Comparison of ENCODE assay signal across 8 cellular contexts in the genomic region with DNA sequence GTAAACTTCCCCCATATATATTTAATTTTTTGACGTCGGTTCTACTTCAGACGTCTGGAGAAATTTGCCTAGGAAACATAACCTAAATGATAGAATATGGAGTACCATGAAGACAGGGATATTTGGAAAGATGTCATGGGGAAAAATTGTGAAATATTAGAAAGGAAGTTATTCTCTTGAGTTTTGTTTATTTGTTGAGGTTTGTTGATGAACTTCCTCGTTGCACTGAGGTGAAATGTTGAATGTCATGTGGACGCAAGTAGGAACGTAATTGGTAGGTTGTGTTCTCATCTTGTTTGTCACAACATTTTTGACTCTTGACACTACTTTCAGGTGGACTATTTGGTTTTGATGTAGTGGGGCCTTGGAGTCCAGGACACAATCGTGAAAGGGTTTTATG. TPM values are rescaled to one million over a fixed set of nuclear protein-coding genes. Genes with fewer than 3 reads are reported as not detected.
DNase-seq lines count a peak whose midpoint lies in the region; ATAC-seq and TF ChIP-seq lines count a peak whose summit lies in the region.

No MANE protein-coding gene starts in this region.

- H4K20me1 ChIP-seq in GM23338 (replicated peaks; ENCODE audit: insufficient read depth): no peaks in the 10 kb centered on the region

- no peaks in the 10 kb centered on the region for H3K9me3 Mint-ChIP-seq in GM23338

- H3K27ac ChIP-seq in GM23338 (ENCODE audit: low read depth): no peak overlapping the region
- no peak overlapping the region for H3K27ac ChIP-seq in SJCRH30
- peak overlapping the region; percentile 92 to 94 for H3K27ac ChIP-seq in prostate gland

- peak overlapping the region; percentile 86 for H3K4me2 ChIP-seq in GM23338

- peaks cover 10% of the 10 kb centered on the region; the same call in 1 of the 3 replicates for H3K36me3 Mint-ChIP-seq in GM23338 (ENCODE audit: low read depth)

- 0 out of 2 replicates have a peak, but pooled peaks cover 9% of the 10 kb centered on the region for H3F3A ChIP-seq in GM23338 (replicated peaks; ENCODE audit: low read depth)

- no peaks in the 10 kb centered on the region for H3K9me3 ChIP-seq in SJCRH30 (replicated peaks)
- no peaks in the 10 kb centered on the region for H3K9me3 ChIP-seq in prostate gland

- intact Hi-C loops in prostate gland (cut with DNase I): loop anchor here (5.0 kb wide), 2 partner anchors 70 to 75 kb away; a partner anchor contains a TSS

- no peak for TF ChIP-seq POLR2A in prostate gland (IDR thresholded peaks at IDR 0.05)

- no peak overlapping the region for H3K27ac Mint-ChIP-seq in GM23338

- H3K79me2 ChIP-seq in GM23338 (replicated peaks; ENCODE audit: insufficient read depth): peaks cover 52% of the 10 kb centered on the region

- no peaks in the 10 kb centered on the region for H3K36me3 ChIP-seq in GM23338 (ENCODE audit: insufficient read depth)
- no peaks in the 10 kb centered on the region for H3K36me3 ChIP-seq in SJCRH30
- no peaks in the 10 kb centered on the region for H3K36me3 ChIP-seq in prostate gland

- H3K27me3 ChIP-seq in GM23338 (ENCODE audit: insufficient read depth) (no peaks in the 10 kb centered on the region), SJCRH30 (no peaks in the 10 kb centered on the region), prostate gland (replicated peaks; ENCODE audit: insufficient read depth) (no peaks in the 10 kb centered on the region)

- H3K9me2 ChIP-seq in GM23338 (ENCODE audit: insufficient read depth): 0 out of 2 replicates have a peak, but pooled peaks cover 4% of the 10 kb centered on the region

- H2AFZ ChIP-seq in GM23338: no peak overlapping the region

- TF ChIP-seq CTCF in GM23338 (conservative IDR thresholded peaks at IDR 0.05; ENCODE audit: low read depth in 2 of 2) (no peak), prostate gland (IDR thresholded peaks at IDR 0.05) (no peak)

- H3K27me3 Mint-ChIP-seq in GM23338 (ENCODE audit: insufficient read depth, low read depth, poor library complexity): peaks cover 5% of the 10 kb centered on the region

- ATAC-seq in GM23338 (no peak), HG02623 (IDR thresholded peaks at IDR 0.05; ENCODE audit: unreplicated experiment) (no peak), GM21825 (IDR thresholded peaks at IDR 0.05; ENCODE audit: unreplicated experiment) (no peak), GM21367 (IDR thresholded peaks at IDR 0.05; ENCODE audit: unreplicated experiment) (no peak)

- peak overlapping the region; percentile 76 for H3K4me3 Mint-ChIP-seq in GM23338

- H3K4me3 ChIP-seq in GM23338 (peak overlapping the region; percentile 66), SJCRH30 (peak overlapping the region; percentile 71), prostate gland (peak overlapping the region in 1 of 2 donors; percentile 96)

- H3K4me1 ChIP-seq in GM23338 (ENCODE audit: insufficient read depth) (peaks cover 49% of the 10 kb centered on the region), SJCRH30 (no peaks in the 10 kb centered on the region), prostate gland (replicated peaks) (no peaks in the 10 kb centered on the region)

- DNase-seq in GM23338 (ENCODE audit: low spot score): no peak
- no peak for DNase-seq in SJCRH30
- DNase-seq in fibroblast of gingiva (ENCODE audit: low read depth): peak; percentile 45
- DNase-seq in prostate gland (ENCODE audit: low spot score): no peak
- no peak for DNase-seq in HuH-7.5 (ENCODE audit: low spot score)

- 74% methylated on average over 7 of the region's 7 CpGs for WGBS in prostate gland

- H3K4me1 Mint-ChIP-seq in GM23338: peaks cover 45% of the 10 kb centered on the region

TF ChIP-seq in GM23338, 12 proteins besides CTCF, POLR2A, EP300 and RAD21:
- TF ChIP-seq NANOG (IDR thresholded peaks at IDR 0.05; ENCODE audit: borderline replicate concordance) (no peak), EZH2phosphoT487 (IDR thresholded peaks at IDR 0.05; ENCODE audit: unreplicated experiment) (no peak)
TF ChIP-seq in GM23338: peak in this region for 0.

RNA-seq across cellular contexts. Expression of a gene that starts 1.3 kb away (rescaled TPM):
- 12.1 and 12.7 TPM in 2 replicates for total RNA-seq in GM23338 (2014; rRNA removed; shearing (Covaris generic))
- 11.5 and 12.3 TPM in 2 replicates for polyA plus RNA-seq in GM23338 (2016; fragmentation: Nextera tagmentation; extraction: Ambion mirVana)
- total RNA-seq in SJCRH30 (2014; rRNA removed; shearing (Covaris generic)): 7.9 and 11.2 TPM in 2 replicates
- total RNA-seq in prostate gland: 10 to 100 TPM; 10.7 to 20.6 TPM

Comparison
In these comparisons a context has a peak if more than half of its experiments do, and no peak if none do; other contexts are left out.
1. H3K27ac ChIP-seq: peak in prostate gland (2 of 2); none in GM23338 (single experiment) and SJCRH30 (single experiment).